16 cellular contexts compared by ENCODE assay signal in the genomic region with DNA sequence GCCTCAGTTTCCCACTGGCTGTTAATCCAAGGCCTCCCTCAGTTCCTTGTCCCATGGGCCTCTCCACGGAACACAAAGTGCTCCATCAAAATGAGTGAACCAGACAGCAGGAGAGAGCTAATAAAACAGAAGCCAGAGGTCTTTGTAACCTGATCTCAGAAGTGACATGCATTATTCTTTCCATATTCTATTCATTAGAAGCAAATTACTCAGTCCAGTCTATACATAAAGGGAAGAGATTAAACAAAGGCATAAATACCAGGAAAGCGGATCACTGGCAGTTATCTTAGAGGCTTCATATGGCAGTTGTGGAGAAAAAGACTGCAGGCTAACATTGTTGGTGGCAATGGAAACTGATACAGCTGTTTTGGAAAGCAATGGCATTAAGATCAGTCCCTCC.
DNase-seq lines count a peak whose midpoint lies in the region; ATAC-seq and TF ChIP-seq lines count a peak whose summit lies in the region.
"Had no signal": no experiment of that assay in that cellular context is flagged by ENCODE, and none has a peak within 500 bp of the region (broad histone marks: within the 10 kb centered on the region; RNA-seq: fewer than 3 reads in every experiment).

No MANE protein-coding gene starts in this region.

- no peak overlapping the region for H3K9ac ChIP-seq in H9 (ENCODE audit: extremely low read depth, insufficient read length, low read length)

- H3K14ac ChIP-seq in H9 (ENCODE audit: insufficient read depth, low read length) = no peak overlapping the region

- H3K27ac ChIP-seq in H9 (ENCODE audit: insufficient read length, low read depth, low read length) (no peak overlapping the region), WERI-Rb-1 (peak overlapping the region; percentile 26; the same call in 1 of the 2 replicates)
- H3K27ac ChIP-seq: Peyer's patch had no signal

- no peak overlapping the region for H2BK20ac ChIP-seq in H9 (ENCODE audit: low read depth, low read length, poor library complexity, severe bottlenecking)

- DNase-seq in H9 = no peak
- peak; percentile 12 to 78 (median 42) for DNase-seq in NCI-H1417 (lab: John Stamatoyannopoulos, UW)
- peak; percentile 80 for DNase-seq in NCI-H526 treated with DMSO at 0.1 percent for 48 hours (lab: John Stamatoyannopoulos, UW)
- no peak for DNase-seq in WERI-Rb-1
- DNase-seq in NCI-H2227 treated with DMSO at 0.1 percent for 48 hours (lab: John Stamatoyannopoulos, UW) = no peak
- DNase-seq: ACHN; CD4-positive, CD25-positive, alpha-beta regulatory T cell; DMS79; IMR-90; NCI-H2029 treated with DMSO at 0.1 percent for 48 hours; NCI-H446 treated with DMSO at 0.1 percent for 48 hours; Peyer's patch; SIG-M5 had no signal

- no peak overlapping the region for H3K23ac ChIP-seq in H9 (ENCODE audit: insufficient read length, low read depth, low read length)

- no peak for ATAC-seq in GM21515 (IDR thresholded peaks at IDR 0.05; ENCODE audit: unreplicated experiment)
- no peak for ATAC-seq in HG03039 (IDR thresholded peaks at IDR 0.05; ENCODE audit: unreplicated experiment)
- ATAC-seq: HCT116 had no signal

- no peak overlapping the region for H3T11ph ChIP-seq in H9 (ENCODE audit: low read length)

- no peak overlapping the region for H2BK5ac ChIP-seq in H9 (ENCODE audit: insufficient read length, low read length)

- no peak overlapping the region for H3K4me3 Mint-ChIP-seq in H9
- H3K4me3 Mint-ChIP-seq: CD4-positive, CD25-positive, alpha-beta regulatory T cell had no signal

- no peak overlapping the region for H4K8ac ChIP-seq in H9 (replicated peaks; ENCODE audit: insufficient read length, low read depth, low read length)

- H3K36me3 ChIP-seq in WERI-Rb-1 = no peaks in the 10 kb centered on the region
- H3K36me3 ChIP-seq: Peyer's patch had no signal

- no peak overlapping the region for H3K56ac ChIP-seq in H9 (ENCODE audit: insufficient read length, low read depth, low read length)

- H3K4me1 Mint-ChIP-seq in H9 = peaks cover 0 to 8% of the 10 kb centered on the region in 2 experiments; a peak in 2 of 4 replicates
- H3K4me1 Mint-ChIP-seq: CD4-positive, CD25-positive, alpha-beta regulatory T cell had no signal

- H3K27ac Mint-ChIP-seq in H9 = peak overlapping the region in 2 of 3 experiments; percentile 41 to 67; a peak in 3 of 7 replicates
- H3K27ac Mint-ChIP-seq: CD4-positive, CD25-positive, alpha-beta regulatory T cell had no signal

- no peak overlapping the region for H4K91ac ChIP-seq in H9 (ENCODE audit: insufficient read length, low read depth, low read length)

- no peak overlapping the region for H2AK5ac ChIP-seq in H9 (ENCODE audit: insufficient read length, low read length)

- H2BK15ac ChIP-seq in H9 (ENCODE audit: low read depth, low read length) = no peak overlapping the region

- no peak overlapping the region for H3K4me2 ChIP-seq in H9 (ENCODE audit: insufficient read depth, insufficient read length, low read length)

- TF ChIP-seq CTCF in H9 (conservative IDR thresholded peaks at IDR 0.05) (no peak), WERI-Rb-1 (IDR thresholded peaks at IDR 0.05; ENCODE audit: low read depth, low read length) (no peak)

- no peaks in the 10 kb centered on the region for H3K23me2 ChIP-seq in H9 (ENCODE audit: insufficient read length, low read depth, low read length, poor library complexity, severe bottlenecking)

- no peak overlapping the region for H3K4me3 ChIP-seq in WERI-Rb-1 (ENCODE audit: low read depth, low read length)
- H3K4me3 ChIP-seq: Peyer's patch had no signal

- H4K5ac ChIP-seq in H9 (ENCODE audit: insufficient read length, low read depth, low read length) = no peak overlapping the region

- H3K9me3 ChIP-seq in H9 (ENCODE audit: control insufficient read depth, low read depth, low read length) (no peaks in the 10 kb centered on the region), WERI-Rb-1 (ENCODE audit: severe bottlenecking) (no peaks in the 10 kb centered on the region)
- H3K9me3 ChIP-seq: Peyer's patch had no signal

- H3K4ac ChIP-seq in H9 (ENCODE audit: low read depth, low read length) = no peak overlapping the region

- no CpG with 5 or more reads among the region's 2 CpGs for WGBS in H9 (ENCODE audit: extremely low coverage, insufficient read length, low lambda C conversion rate)

- H2BK12ac ChIP-seq in H9 (ENCODE audit: insufficient read length, low read depth, low read length) = no peak overlapping the region

- no peaks in the 10 kb centered on the region for H4K20me1 ChIP-seq in H9 (ENCODE audit: control insufficient read depth, insufficient read depth, insufficient read length)

- no peaks in the 10 kb centered on the region for H3K79me1 ChIP-seq in H9 (ENCODE audit: insufficient read depth, low read depth, low read length, poor library complexity, severe bottlenecking)

- peaks cover 0 to 3% of the 10 kb centered on the region in 2 experiments; a peak in 1 of 5 replicates for H3K9me3 Mint-ChIP-seq in H9

- no peak overlapping the region for H2BK120ac ChIP-seq in H9 (ENCODE audit: low read depth, low read length, poor library complexity, severe bottlenecking)

- no peaks in the 10 kb centered on the region for H3K79me2 ChIP-seq in H9 (ENCODE audit: insufficient read depth, low read length)

- H3K27me3 ChIP-seq in H9 (ENCODE audit: insufficient read depth, low read length) (no peaks in the 10 kb centered on the region), WERI-Rb-1 (ENCODE audit: insufficient read depth, low read depth, severe bottlenecking) (no peaks in the 10 kb centered on the region)
- H3K27me3 ChIP-seq: Peyer's patch had no signal

- no peak overlapping the region for H2AFZ ChIP-seq in H9 (ENCODE audit: low read length)

- no peak overlapping the region for H3K18ac ChIP-seq in H9 (ENCODE audit: insufficient read length, low read depth, low read length)

- no peaks in the 10 kb centered on the region for H3K27me3 Mint-ChIP-seq in H9 (ENCODE audit: low read depth)
- H3K27me3 Mint-ChIP-seq: CD4-positive, CD25-positive, alpha-beta regulatory T cell had no signal

- H3K4me1 ChIP-seq in H9 (ENCODE audit: insufficient read depth, low read length) = no peaks in the 10 kb centered on the region
- H3K4me1 ChIP-seq: Peyer's patch had no signal

- H3K36me3 Mint-ChIP-seq in H9 (ENCODE audit: insufficient read depth in 1 of 3, low read depth in 3 of 3) = 0 out of 7 replicates have a peak, but pooled peaks cover 0 to 3% (median 0%) of the 10 kb centered on the region in 3 experiments
- H3K36me3 Mint-ChIP-seq: CD4-positive, CD25-positive, alpha-beta regulatory T cell had no signal

Comparison
In these comparisons a context has a peak if more than half of its experiments do, and no peak if none do; other contexts are left out.
1. DNase-seq: peak in NCI-H1417 (3 of 3) and NCI-H526 treated with DMSO at 0.1 percent for 48 hours (single experiment); none in H9 (single experiment), WERI-Rb-1 (single experiment) and NCI-H2227 treated with DMSO at 0.1 percent for 48 hours (single experiment).